ENCODE assay signal across 16 cellular contexts in genomic region chr9:89614319-89614892, GRCh38. TPM values are rescaled to one million over a fixed set of nuclear protein-coding genes. Genes with fewer than 3 reads are reported as not detected.
"Had no signal": no experiment of that assay in that cellular context is flagged by ENCODE, and none has a peak within 500 bp of the region (broad histone marks: within the 10 kb centered on the region; RNA-seq: fewer than 3 reads in every experiment).

No MANE protein-coding gene starts in this region.

- H3K27me3 ChIP-seq: gastrocnemius medialis, heart left ventricle, stomach, testis had no signal

- H3K4me1 ChIP-seq: heart left ventricle, testis had no signal

- DNase-seq: activated CD4-positive, alpha-beta T cell treated with anti-CD3 and anti-CD28 coated beads for 4 hours; activated CD8-positive, alpha-beta memory T cell treated with anti-CD3 and anti-CD28 coated beads, Interleukin-2, amount 50 U/mL, for 48 hours; activated naive CD4-positive, alpha-beta T cell; activated naive CD8-positive, alpha-beta T cell treated with anti-CD3 and anti-CD28 coated beads, Interleukin-2, amount 10 ng/mL, durations not matched to agents 7 days and 5 days; anterior cingulate cortex; dermis blood vessel endothelial cell; gastrocnemius medialis; heart left ventricle; islet precursor cell; left ventricle myocardium inferior; nephron progenitor cell; stimulated activated CD4-positive, alpha-beta T cell treated with anti-CD3 and anti-CD28 coated beads, Interleukin-2, amount 100 ng/mL, for 24 hours; stomach; testis had no signal

- H3K4me3 ChIP-seq: gastrocnemius medialis, heart left ventricle, left ventricle myocardium inferior, stomach, testis had no signal

- H3K27ac ChIP-seq: heart left ventricle, left ventricle myocardium inferior, stomach, testis had no signal

- H3K36me3 ChIP-seq: gastrocnemius medialis, heart left ventricle, left ventricle myocardium inferior, stomach had no signal

- ATAC-seq: heart left ventricle, sciatic nerve had no signal

- H3K9me3 ChIP-seq: gastrocnemius medialis, stomach, testis had no signal

RNA-seq across cellular contexts. Expression of gene GADD45G, which starts 9.6 kb away (rescaled TPM):
- total RNA-seq: dermis blood vessel endothelial cell, epithelial cell of proximal tubule had no signal
